In the genomic region with DNA sequence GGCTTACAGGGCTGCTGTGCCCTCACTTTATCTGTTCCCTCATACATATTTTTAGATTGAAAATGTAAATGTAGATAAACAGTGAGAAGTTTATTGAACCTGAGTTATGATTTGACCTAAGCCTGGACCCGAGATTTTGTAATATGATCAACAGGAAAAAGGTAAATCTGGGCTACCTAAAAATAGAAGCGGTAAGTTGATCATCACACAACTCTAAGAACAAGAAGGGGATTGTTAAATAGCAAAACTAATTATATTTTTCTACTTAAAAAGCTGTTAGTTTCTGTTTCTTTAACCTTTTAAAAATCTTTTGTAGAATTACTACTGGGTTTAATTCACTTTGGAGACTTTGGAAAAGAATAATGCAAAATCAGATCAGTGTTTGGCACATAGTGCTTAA, we compare ENCODE assay signal across 1 cellular context.
TF ChIP-seq lines count a peak whose summit lies in the region.

No MANE protein-coding gene starts in this region.

TF ChIP-seq in GM23338, 12 proteins besides CTCF, POLR2A, EP300 and RAD21:
- TF ChIP-seq, protein P1, sequence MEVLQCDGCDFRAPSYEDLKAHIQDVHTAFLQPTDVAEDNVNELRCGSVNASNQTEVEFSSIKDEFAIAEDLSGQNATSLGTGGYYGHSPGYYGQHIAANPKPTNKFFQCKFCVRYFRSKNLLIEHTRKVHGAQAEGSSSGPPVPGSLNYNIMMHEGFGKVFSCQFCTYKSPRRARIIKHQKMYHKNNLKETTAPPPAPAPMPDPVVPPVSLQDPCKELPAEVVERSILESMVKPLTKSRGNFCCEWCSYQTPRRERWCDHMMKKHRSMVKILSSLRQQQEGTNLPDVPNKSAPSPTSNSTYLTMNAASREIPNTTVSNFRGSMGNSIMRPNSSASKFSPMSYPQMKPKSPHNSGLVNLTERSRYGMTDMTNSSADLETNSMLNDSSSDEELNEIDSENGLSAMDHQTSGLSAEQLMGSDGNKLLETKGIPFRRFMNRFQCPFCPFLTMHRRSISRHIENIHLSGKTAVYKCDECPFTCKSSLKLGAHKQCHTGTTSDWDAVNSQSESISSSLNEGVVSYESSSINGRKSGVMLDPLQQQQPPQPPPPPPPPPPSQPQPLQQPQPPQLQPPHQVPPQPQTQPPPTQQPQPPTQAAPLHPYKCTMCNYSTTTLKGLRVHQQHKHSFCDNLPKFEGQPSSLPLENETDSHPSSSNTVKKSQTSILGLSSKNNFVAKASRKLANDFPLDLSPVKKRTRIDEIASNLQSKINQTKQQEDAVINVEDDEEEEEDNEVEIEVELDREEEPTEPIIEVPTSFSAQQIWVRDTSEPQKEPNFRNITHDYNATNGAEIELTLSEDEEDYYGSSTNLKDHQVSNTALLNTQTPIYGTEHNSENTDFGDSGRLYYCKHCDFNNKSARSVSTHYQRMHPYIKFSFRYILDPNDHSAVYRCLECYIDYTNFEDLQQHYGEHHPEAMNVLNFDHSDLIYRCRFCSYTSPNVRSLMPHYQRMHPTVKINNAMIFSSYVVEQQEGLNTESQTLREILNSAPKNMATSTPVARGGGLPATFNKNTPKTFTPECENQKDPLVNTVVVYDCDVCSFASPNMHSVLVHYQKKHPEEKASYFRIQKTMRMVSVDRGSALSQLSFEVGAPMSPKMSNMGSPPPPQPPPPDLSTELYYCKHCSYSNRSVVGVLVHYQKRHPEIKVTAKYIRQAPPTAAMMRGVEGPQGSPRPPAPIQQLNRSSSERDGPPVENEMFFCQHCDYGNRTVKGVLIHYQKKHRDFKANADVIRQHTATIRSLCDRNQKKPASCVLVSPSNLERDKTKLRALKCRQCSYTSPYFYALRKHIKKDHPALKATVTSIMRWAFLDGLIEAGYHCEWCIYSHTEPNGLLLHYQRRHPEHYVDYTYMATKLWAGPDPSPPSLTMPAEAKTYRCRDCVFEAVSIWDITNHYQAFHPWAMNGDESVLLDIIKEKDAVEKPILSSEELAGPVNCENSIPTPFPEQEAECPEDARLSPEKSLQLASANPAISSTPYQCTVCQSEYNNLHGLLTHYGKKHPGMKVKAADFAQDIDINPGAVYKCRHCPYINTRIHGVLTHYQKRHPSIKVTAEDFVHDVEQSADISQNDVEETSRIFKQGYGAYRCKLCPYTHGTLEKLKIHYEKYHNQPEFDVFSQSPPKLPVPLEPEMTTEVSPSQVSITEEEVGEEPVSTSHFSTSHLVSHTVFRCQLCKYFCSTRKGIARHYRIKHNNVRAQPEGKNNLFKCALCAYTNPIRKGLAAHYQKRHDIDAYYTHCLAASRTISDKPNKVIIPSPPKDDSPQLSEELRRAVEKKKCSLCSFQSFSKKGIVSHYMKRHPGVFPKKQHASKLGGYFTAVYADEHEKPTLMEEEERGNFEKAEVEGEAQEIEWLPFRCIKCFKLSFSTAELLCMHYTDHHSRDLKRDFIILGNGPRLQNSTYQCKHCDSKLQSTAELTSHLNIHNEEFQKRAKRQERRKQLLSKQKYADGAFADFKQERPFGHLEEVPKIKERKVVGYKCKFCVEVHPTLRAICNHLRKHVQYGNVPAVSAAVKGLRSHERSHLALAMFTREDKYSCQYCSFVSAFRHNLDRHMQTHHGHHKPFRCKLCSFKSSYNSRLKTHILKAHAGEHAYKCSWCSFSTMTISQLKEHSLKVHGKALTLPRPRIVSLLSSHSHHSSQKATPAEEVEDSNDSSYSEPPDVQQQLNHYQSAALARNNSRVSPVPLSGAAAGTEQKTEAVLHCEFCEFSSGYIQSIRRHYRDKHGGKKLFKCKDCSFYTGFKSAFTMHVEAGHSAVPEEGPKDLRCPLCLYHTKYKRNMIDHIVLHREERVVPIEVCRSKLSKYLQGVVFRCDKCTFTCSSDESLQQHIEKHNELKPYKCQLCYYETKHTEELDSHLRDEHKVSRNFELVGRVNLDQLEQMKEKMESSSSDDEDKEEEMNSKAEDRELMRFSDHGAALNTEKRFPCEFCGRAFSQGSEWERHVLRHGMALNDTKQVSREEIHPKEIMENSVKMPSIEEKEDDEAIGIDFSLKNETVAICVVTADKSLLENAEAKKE (CRISPR knock-in tag; IDR thresholded peaks at IDR 0.05): no peak
